ENCODE assay signal across 8 cellular contexts in the genomic region with DNA sequence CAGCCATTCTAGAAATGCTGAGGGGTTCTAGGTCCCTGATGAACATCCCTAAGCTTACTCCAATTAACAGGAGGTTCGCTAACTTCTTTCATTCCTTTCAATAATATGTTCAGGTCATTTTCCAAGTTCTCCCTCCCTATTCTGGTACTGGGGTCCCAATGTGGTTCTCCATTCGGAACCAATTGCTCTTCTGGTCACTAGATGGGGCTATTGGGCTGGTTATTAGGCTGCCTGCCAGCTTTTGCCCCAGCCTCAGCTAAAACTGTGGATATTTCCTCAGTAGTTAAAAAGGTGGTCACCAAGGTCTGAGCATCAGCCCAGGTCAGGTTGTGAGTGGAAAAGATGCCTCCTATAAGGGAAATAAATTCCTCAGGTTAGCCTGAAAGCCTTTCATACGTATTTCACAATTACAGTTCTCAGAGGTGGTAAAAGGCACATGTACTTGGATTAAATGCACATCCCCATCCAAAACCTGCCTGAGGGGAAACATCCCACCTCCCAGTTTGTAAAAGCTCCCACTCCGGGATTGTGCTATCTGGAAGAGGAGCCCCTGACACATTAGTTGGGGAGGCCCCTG.
A peak's percentile ranks its signal among the peaks of the same experiment; 100 is the strongest.
DNase-seq lines count a peak whose midpoint lies in the region; ATAC-seq and TF ChIP-seq lines count a peak whose summit lies in the region.

No MANE protein-coding gene starts in this region.

- ATAC-seq in GM18520 (IDR thresholded peaks at IDR 0.05; ENCODE audit: unreplicated experiment) (peak; percentile 45), HG03095 (IDR thresholded peaks at IDR 0.05; ENCODE audit: unreplicated experiment) (peak; percentile 59), GM18858 (IDR thresholded peaks at IDR 0.05; ENCODE audit: unreplicated experiment) (no peak)

- H3K4me3 ChIP-seq in BE2C (ENCODE audit: low read depth, low read length), result no peak overlapping the region

- H3K9me3 ChIP-seq in BE2C, result no peaks in the 10 kb centered on the region

- no peaks in the 10 kb centered on the region for H3K4me1 ChIP-seq in BE2C

- no peaks in the 10 kb centered on the region for H3K27me3 ChIP-seq in BE2C

- DNase-seq in BE2C (peak; percentile 22), RPMI8226 (peak; percentile 5), glomerular visceral epithelial cell (ENCODE audit: extremely low spot score) (peak; percentile 29), smooth muscle cell of the brain vasculature (ENCODE audit: low read depth, low spot score) (peak; percentile 1), occipital lobe (lab: John Stamatoyannopoulos, UW) (no peak)

- peak; percentile 71 for TF ChIP-seq CTCF in BE2C (IDR thresholded peaks at IDR 0.05; ENCODE audit: low read depth, low read length)

- no peaks in the 10 kb centered on the region for H3K36me3 ChIP-seq in BE2C
